In the genomic region with DNA sequence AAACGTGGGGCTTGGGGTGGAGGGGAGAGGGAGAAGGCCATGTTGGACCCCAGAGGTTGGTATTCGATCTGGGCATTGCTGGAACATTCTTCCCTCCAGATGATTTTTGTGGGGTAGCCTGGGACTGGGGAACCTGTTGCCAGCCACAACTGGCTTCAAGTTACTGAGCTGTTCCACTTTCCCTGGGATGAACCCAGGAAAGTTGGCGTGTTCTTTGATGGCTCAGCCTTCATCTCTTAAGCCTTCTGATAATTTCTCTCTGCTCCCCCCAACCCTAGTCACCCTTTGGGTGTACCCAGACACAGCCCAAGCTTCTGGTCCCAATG, we compare ENCODE assay signal across 16 cellular contexts. TPM values are rescaled to one million over a fixed set of nuclear protein-coding genes. Genes with fewer than 3 reads are reported as not detected.
DNase-seq lines count a peak whose midpoint lies in the region; ATAC-seq and TF ChIP-seq lines count a peak whose summit lies in the region.
"Had no signal": no experiment of that assay in that cellular context is flagged by ENCODE, and none has a peak within 500 bp of the region (broad histone marks: within the 10 kb centered on the region; RNA-seq: fewer than 3 reads in every experiment).

No MANE protein-coding gene starts in this region.

- H3K36me3 ChIP-seq in stomach: no peaks in the 10 kb centered on the region
- no peaks in the 10 kb centered on the region for H3K36me3 ChIP-seq in right lobe of liver
- H3K36me3 ChIP-seq: adrenal gland had no signal

- CTCF ChIA-PET in activated naive CD4-positive, alpha-beta T cell treated with anti-CD3 and anti-CD28 coated beads for 36 hours (lab: Charles Lee): interaction anchor here (0.6 to 8.5 kb wide), 5 partner anchors 17 to 112 kb away, joined by 3 to 158 read pairs (median 4); no protein-coding TSS in a partner anchor
- CTCF ChIA-PET in activated B cell treated with CpG ODN at 0.5 μM for 24 hours (lab: Charles Lee): interaction anchor here (0.7 to 1.2 kb wide), 4 partner anchors 10 to 70 kb away, joined by 3 read pairs; no protein-coding TSS in a partner anchor

- H3K4me1 Mint-ChIP-seq in activated naive CD4-positive, alpha-beta T cell treated with anti-CD3 and anti-CD28 coated beads for 36 hours (ENCODE audit: low read depth): peaks cover 68% of the 10 kb centered on the region
- peaks cover 61% of the 10 kb centered on the region for H3K4me1 Mint-ChIP-seq in activated B cell treated with CpG ODN at 0.5 μM for 24 hours
- H3K4me1 Mint-ChIP-seq in immature natural killer cell: peaks cover 67 to 69% of the 10 kb centered on the region in 2 donors

- peaks cover 49% of the 10 kb centered on the region for H3K36me3 Mint-ChIP-seq in activated naive CD4-positive, alpha-beta T cell treated with anti-CD3 and anti-CD28 coated beads for 36 hours (ENCODE audit: low read depth)
- H3K36me3 Mint-ChIP-seq in activated B cell treated with CpG ODN at 0.5 μM for 24 hours (ENCODE audit: low read depth) (peaks cover 2% of the 10 kb centered on the region), immature natural killer cell (peaks cover 29 to 46% (median 39%) of the 10 kb centered on the region in 3 donors)

- POLR2A ChIA-PET in activated B cell treated with CpG ODN at 0.5 μM for 24 hours (lab: Charles Lee): interaction anchor here (0.7 to 3.1 kb wide), 4 partner anchors 31 to 96 kb away, joined by 5 to 15 read pairs (median 6); a partner anchor contains a TSS

- H3K4me3 ChIP-seq in stomach (peak overlapping the region; percentile 2 to 58 (median 51)), right lobe of liver (no peak overlapping the region)
- H3K4me3 ChIP-seq: adrenal gland had no signal

- peak overlapping the region; percentile 100 for H3K4me3 Mint-ChIP-seq in activated naive CD4-positive, alpha-beta T cell treated with anti-CD3 and anti-CD28 coated beads for 36 hours
- H3K4me3 Mint-ChIP-seq in activated B cell treated with CpG ODN at 0.5 μM for 24 hours (peak overlapping the region; percentile 94), immature natural killer cell (peak overlapping the region; percentile 92 to 100 (median 100))

- no peaks in the 10 kb centered on the region for H3K9me3 Mint-ChIP-seq in activated naive CD4-positive, alpha-beta T cell treated with anti-CD3 and anti-CD28 coated beads for 36 hours
- H3K9me3 Mint-ChIP-seq in activated B cell treated with CpG ODN at 0.5 μM for 24 hours: no peaks in the 10 kb centered on the region
- H3K9me3 Mint-ChIP-seq in immature natural killer cell: peaks cover 0 to 7% (median 0%) of the 10 kb centered on the region in 6 donors

- no peak for DNase-seq in activated naive CD4-positive, alpha-beta T cell treated with anti-CD3 and anti-CD28 coated beads for 36 hours
- no peak for DNase-seq in activated naive CD4-positive, alpha-beta T cell treated with Interleukin-2 at 50 U/mL for 16 hours
- DNase-seq in activated B cell treated with CpG ODN at 0.5 μM for 24 hours (no peak), immature natural killer cell (no peak), stomach (no peak), right lobe of liver (no peak)
- DNase-seq in effector CD4-positive, alpha-beta T cell: no peak
- DNase-seq: DMS 273 treated with DMSO at 0.1 percent for 48 hours, hippocampal formation, left cardiac atrium, NCI-H146, NCI-H446, SHP77 treated with DMSO at 0.1 percent for 48 hours, T1000 had no signal

- H3K4me1 ChIP-seq in stomach (peaks cover 11 to 21% (median 16%) of the 10 kb centered on the region in 4 donors), right lobe of liver (peaks cover 0 to 8% (median 0%) of the 10 kb centered on the region in 4 donors)

- TF ChIP-seq POLR2A in stomach (IDR thresholded peaks at IDR 0.05) (no peak), right lobe of liver (IDR thresholded peaks at IDR 0.05) (no peak)

- no peak for ATAC-seq in activated B cell treated with CpG ODN at 0.5 μM for 24 hours (ENCODE audit: low read depth)
- no peak for ATAC-seq in HG03439 (IDR thresholded peaks at IDR 0.05; ENCODE audit: unreplicated experiment)
- no peak for ATAC-seq in right lobe of liver

- H3K9me3 ChIP-seq in stomach (no peaks in the 10 kb centered on the region), right lobe of liver (no peaks in the 10 kb centered on the region)
- H3K9me3 ChIP-seq: adrenal gland had no signal

- WGBS in stomach, 5 donors: 58 to 77% (median 65%) methylated on average over 3 of the region's 3 CpGs
- 30% methylated on average over 2 of the region's 3 CpGs for WGBS in right lobe of liver (ENCODE audit: insufficient coverage, low coverage, low lambda C conversion rate, missing lambda C conversion rate)

- intact Hi-C loops in activated naive CD4-positive, alpha-beta T cell treated with anti-CD3 and anti-CD28 coated beads for 36 hours (cut with micrococcal nuclease): no loop called here
- intact Hi-C loops in activated B cell treated with CpG ODN at 0.5 μM for 24 hours (cut with micrococcal nuclease) (no loop called here), stomach (cut with DNase I; ENCODE audit: low total_unique reads) (no loop called here), right lobe of liver (cut with DNase I) (no loop called here)

- peak overlapping the region; percentile 99 for H3K27ac Mint-ChIP-seq in activated naive CD4-positive, alpha-beta T cell treated with anti-CD3 and anti-CD28 coated beads for 36 hours
- H3K27ac Mint-ChIP-seq in activated B cell treated with CpG ODN at 0.5 μM for 24 hours (peak overlapping the region; percentile 81), immature natural killer cell (peak overlapping the region; percentile 93 to 99 (median 98))

- no peak for TF ChIP-seq CTCF in activated B cell treated with CpG ODN at 0.5 μM for 24 hours (IDR thresholded peaks at IDR 0.05)
- no peak for TF ChIP-seq CTCF in stomach (IDR thresholded peaks at IDR 0.05)
- TF ChIP-seq CTCF in right lobe of liver (IDR thresholded peaks at IDR 0.05): no peak

- H3K27ac ChIP-seq in stomach (peak overlapping the region in 4 of 5 donors; percentile 18 to 74 (median 52)), right lobe of liver (no peak overlapping the region)
- H3K27ac ChIP-seq: adrenal gland had no signal

- H3K27me3 Mint-ChIP-seq in activated naive CD4-positive, alpha-beta T cell treated with anti-CD3 and anti-CD28 coated beads for 36 hours (ENCODE audit: low read depth): no peaks in the 10 kb centered on the region
- H3K27me3 Mint-ChIP-seq in activated B cell treated with CpG ODN at 0.5 μM for 24 hours (peaks cover 2% of the 10 kb centered on the region), immature natural killer cell (ENCODE audit: low read depth in 3 of 3) (peaks cover 14 to 31% (median 28%) of the 10 kb centered on the region in 3 donors)

- peaks cover 0 to 75% (median 40%) of the 10 kb centered on the region in 3 donors for H3K27me3 ChIP-seq in stomach
- H3K27me3 ChIP-seq in right lobe of liver: peaks cover 0 to 20% of the 10 kb centered on the region in 2 donors

- no peak for TF ChIP-seq EP300 in stomach (IDR thresholded peaks at IDR 0.05)

RNA-seq across cellular contexts. Expression of a gene that starts 2.1 kb away (rescaled TPM):
- 10 to 100 TPM; 50.6 to 52.3 TPM for total RNA-seq in activated naive CD4-positive, alpha-beta T cell treated with anti-CD3 and anti-CD28 coated beads for 36 hours
- total RNA-seq in activated B cell treated with CpG ODN at 0.5 μM for 24 hours (3.6 and 3.8 TPM in 2 replicates), stomach (under 1 TPM in 2 of 5 donors, not detected in 3; 0.29 to 0.55 TPM), right lobe of liver (under 1 TPM in 5 of 6 experiments, not detected in 1; 0.19 to 0.56 (median 0.24) TPM)
- polyA plus RNA-seq in immature natural killer cell (100 to 1,000 TPM; 199 to 385 (median 225) TPM), stomach (under 1 TPM; 0.10 to 0.92 (median 0.31) TPM)

RNA-seq across cellular contexts. Expression of a gene that starts 41.1 kb away (rescaled TPM):
- total RNA-seq in activated naive CD4-positive, alpha-beta T cell treated with anti-CD3 and anti-CD28 coated beads for 36 hours: 10 to 100 TPM; 19.5 to 19.7 TPM
- total RNA-seq in activated B cell treated with CpG ODN at 0.5 μM for 24 hours (3.6 and 4.1 TPM in 2 replicates), stomach (10 to 100 TPM in 1 of 5 donors, 1 to 10 TPM in 4; 2.9 to 14.3 (median 6.7) TPM), right lobe of liver (1 to 10 TPM; 1.2 to 3.2 (median 2.2) TPM)
- polyA plus RNA-seq in immature natural killer cell (1 to 10 TPM; 1.3 to 2.3 (median 2.2) TPM), stomach (10 to 100 TPM in 1 of 3 donors, 1 to 10 TPM in 2; 5.4 to 11.5 (median 5.8) TPM)

Comparison
In these comparisons a context has a peak if more than half of its experiments do, and no peak if none do; other contexts are left out.
1. H3K27ac ChIP-seq: peak in stomach (4 of 5); none in right lobe of liver (0 of 3).
2. H3K4me3 ChIP-seq: peak in stomach (4 of 4); none in right lobe of liver (0 of 3).
3. RNA of a gene that starts 2.1 kb away (total RNA-seq): 50.6 to 52.3 TPM in activated naive CD4-positive, alpha-beta T cell treated with anti-CD3 and anti-CD28 coated beads for 36 hours; 3.6 to 3.8 TPM in activated B cell treated with CpG ODN at 0.5 μM for 24 hours, 0.19 to 0.56 TPM in right lobe of liver and 0.29 to 0.55 TPM in stomach; every median in the first group is over 10 times any median in the second.
4. Peak in every context shown above with its lines, with median percentiles within 50 percentile points of each other: H3K27ac Mint-ChIP-seq and H3K4me3 Mint-ChIP-seq.